Comparison of ENCODE assay signal across 1 cellular context in genomic region chr7:44921607-44922350, GRCh38.
TF ChIP-seq lines count a peak whose summit lies in the region.

No MANE protein-coding gene starts in this region.

TF ChIP-seq in K562, 482 proteins besides CTCF, POLR2A, EP300 and RAD21 (continued from another document):
- peak; percentile 77; the same call in 1 of the 2 replicates for TF ChIP-seq ZEB2 (IDR thresholded peaks at IDR 0.05)
- TF ChIP-seq DEAF1 (CRISPR knock-in tag; IDR thresholded peaks at IDR 0.05), result peak; percentile 90
- peak; percentile 44 for TF ChIP-seq MGA (IDR thresholded peaks at IDR 0.05)
- peak; percentile 83 for TF ChIP-seq MEIS2 (IDR thresholded peaks at IDR 0.05; ENCODE audit: partially characterized antibody)
- TF ChIP-seq HNRNPK (IDR thresholded peaks at IDR 0.05; ENCODE audit: low read depth, low read length, poor library complexity, severe bottlenecking), result no peak
- 0 out of 2 replicates have a peak, but pooled peaks have one; percentile 14 for TF ChIP-seq HMBOX1 (IDR thresholded peaks at IDR 0.05)
- 0 out of 4 replicates have a peak, but pooled peaks of 1 of the 2 experiments have one; percentile 25 for TF ChIP-seq NRF1 (conservative IDR thresholded peaks at IDR 0.05 in 1 of 2, IDR thresholded peaks at IDR 0.05 in 1 of 2)
- peak; percentile 47 for TF ChIP-seq RBFOX2 (IDR thresholded peaks at IDR 0.05; ENCODE audit: low read depth, low read length)
- TF ChIP-seq PKNOX1 (IDR thresholded peaks at IDR 0.05), result peak; percentile 88
- peak; percentile 30 for TF ChIP-seq TBP (optimal IDR thresholded peaks at IDR 0.05; ENCODE audit: low read depth, low read length)
- no peak for TF ChIP-seq ZZZ3 (IDR thresholded peaks at IDR 0.05)
- TF ChIP-seq CC2D1A (IDR thresholded peaks at IDR 0.05), result peak; percentile 80; the same call in 1 of the 2 replicates
- peak; percentile 81 for TF ChIP-seq SMC3 (conservative IDR thresholded peaks at IDR 0.05; ENCODE audit: insufficient read depth, low read depth, low read length)
- no peak for TF ChIP-seq HES1 (IDR thresholded peaks at IDR 0.05; ENCODE audit: low read depth)
- TF ChIP-seq SP1 (CRISPR knock-in tag; IDR thresholded peaks at IDR 0.05), result 0 out of 2 replicates have a peak, but pooled peaks have one; percentile 12
- TF ChIP-seq DPF2 (IDR thresholded peaks at IDR 0.05), result peak; percentile 63
- 0 out of 2 replicates have a peak, but pooled peaks have one; percentile 36 for TF ChIP-seq ZNF592 (IDR thresholded peaks at IDR 0.05)
- no peak for TF ChIP-seq ZNF76 (CRISPR knock-in tag; IDR thresholded peaks at IDR 0.05; ENCODE audit: borderline replicate concordance)
- peak; percentile 56; the same call in 1 of the 2 replicates for TF ChIP-seq VEZF1 (CRISPR knock-in tag; IDR thresholded peaks at IDR 0.05)
- peak in 1 of 2 experiments; percentile 79; a peak in 1 of 4 replicates for TF ChIP-seq TEAD1 (CRISPR knock-in tag; IDR thresholded peaks at IDR 0.05)
